Comparison of ENCODE assay signal across 33 cellular contexts in genomic region chr18:56166914-56167313, GRCh38.
DNase-seq lines count a peak whose midpoint lies in the region; ATAC-seq, FAIRE-seq and TF ChIP-seq lines count a peak whose summit lies in the region.
"Had no signal": no experiment of that assay in that cellular context is flagged by ENCODE, and none has a peak within 500 bp of the region (broad histone marks: within the 10 kb centered on the region; RNA-seq: fewer than 3 reads in every experiment).

No MANE protein-coding gene starts in this region.

- H4K20me1 ChIP-seq in GM23248 (ENCODE audit: insufficient read depth) (no peaks in the 10 kb centered on the region), astrocyte (ENCODE audit: insufficient read depth, low read length) (no peaks in the 10 kb centered on the region)

- H3K36me3 Mint-ChIP-seq in astrocyte (ENCODE audit: low read depth, unreplicated experiment) = no peaks in the 10 kb centered on the region
- no peaks in the 10 kb centered on the region for H3K36me3 Mint-ChIP-seq in effector memory CD8-positive, alpha-beta T cell (ENCODE audit: insufficient read depth)
- H3K36me3 Mint-ChIP-seq: activated naive CD8-positive, alpha-beta T cell treated with anti-CD3 and anti-CD28 coated beads, Interleukin-2, amount 10 ng/mL, durations not matched to agents 7 days and 5 days had no signal

- no peak overlapping the region for H4K8ac ChIP-seq in mesendoderm (ENCODE audit: low read depth, low read length)

- H3K9ac ChIP-seq in GM23248 (no peak overlapping the region), astrocyte (ENCODE audit: low read length) (no peak overlapping the region), mesendoderm (ENCODE audit: low read length) (no peak overlapping the region)

- no peak overlapping the region for H2BK120ac ChIP-seq in mesendoderm (ENCODE audit: low read depth, low read length)

- no peak overlapping the region for H2AK5ac ChIP-seq in mesendoderm (ENCODE audit: low read length)

- H3K4me1 ChIP-seq in GM23248 (ENCODE audit: insufficient read depth) (peaks cover 32% of the 10 kb centered on the region), astrocyte (ENCODE audit: insufficient read depth, low read length) (peaks cover 22% of the 10 kb centered on the region), mesendoderm (ENCODE audit: control insufficient read depth, low read depth, low read length) (peaks cover 1% of the 10 kb centered on the region), spleen (peaks cover 2 to 24% (median 9%) of the 10 kb centered on the region in 6 donors)
- H3K4me1 ChIP-seq: Caco-2, prostate gland had no signal

- intact Hi-C loops in spleen (cut with DNase I; ENCODE audit: low total_unique reads) = no loop called here

- H3K4me3 Mint-ChIP-seq in astrocyte (ENCODE audit: unreplicated experiment) = no peak overlapping the region
- no peak overlapping the region for H3K4me3 Mint-ChIP-seq in effector memory CD8-positive, alpha-beta T cell
- H3K4me3 Mint-ChIP-seq: activated CD4-positive, alpha-beta T cell treated with anti-CD3 and anti-CD28 coated beads, Interleukin-2, amount 10 ng/mL, durations not matched to agents 24 days and 14 days; activated naive CD8-positive, alpha-beta T cell treated with anti-CD3 and anti-CD28 coated beads, Interleukin-2, amount 10 ng/mL, durations not matched to agents 7 days and 5 days; activated T-cell treated with anti-CD3 and anti-CD28 coated beads, Interleukin-2, amount 50 U/mL, for 24 hours; neural crest cell had no signal

- H3K9me3 Mint-ChIP-seq in astrocyte (ENCODE audit: unreplicated experiment) = peaks cover 7% of the 10 kb centered on the region
- no peaks in the 10 kb centered on the region for H3K9me3 Mint-ChIP-seq in effector memory CD8-positive, alpha-beta T cell
- H3K9me3 Mint-ChIP-seq: activated naive CD8-positive, alpha-beta T cell treated with anti-CD3 and anti-CD28 coated beads, Interleukin-2, amount 10 ng/mL, durations not matched to agents 7 days and 5 days had no signal

- no peaks in the 10 kb centered on the region for H3K27me3 Mint-ChIP-seq in astrocyte (ENCODE audit: low read depth, unreplicated experiment)
- H3K27me3 Mint-ChIP-seq in effector memory CD8-positive, alpha-beta T cell = no peaks in the 10 kb centered on the region
- H3K27me3 Mint-ChIP-seq: activated CD4-positive, alpha-beta T cell treated with anti-CD3 and anti-CD28 coated beads, Interleukin-2, amount 10 ng/mL, durations not matched to agents 24 days and 14 days; activated naive CD8-positive, alpha-beta T cell treated with anti-CD3 and anti-CD28 coated beads, Interleukin-2, amount 10 ng/mL, durations not matched to agents 7 days and 5 days; activated T-cell treated with anti-CD3 and anti-CD28 coated beads, Interleukin-2, amount 50 U/mL, for 24 hours had no signal

- H3K4me3 ChIP-seq in GM23248 (no peak overlapping the region), astrocyte (ENCODE audit: insufficient read depth, low read depth, low read length) (no peak overlapping the region), mesendoderm (ENCODE audit: low read length) (no peak overlapping the region), spleen (no peak overlapping the region)
- H3K4me3 ChIP-seq: heart left ventricle, lower lobe of right lung, MG63, mucosa of descending colon, prostate gland, skin epidermis had no signal

- in situ Hi-C loops in GM23248 (cut with MboI) = no loop called here

- TF ChIP-seq POLR2A in spleen (IDR thresholded peaks at IDR 0.05) = no peak

- H3F3A ChIP-seq in GM23248 (ENCODE audit: insufficient read depth) = peaks cover 21% of the 10 kb centered on the region

- peaks cover 32% of the 10 kb centered on the region for H3K4me1 Mint-ChIP-seq in astrocyte (ENCODE audit: low read depth, unreplicated experiment)
- H3K4me1 Mint-ChIP-seq in effector memory CD8-positive, alpha-beta T cell (ENCODE audit: low read depth in 2 of 2) = no peaks in the 10 kb centered on the region
- H3K4me1 Mint-ChIP-seq: activated CD4-positive, alpha-beta T cell treated with anti-CD3 and anti-CD28 coated beads, Interleukin-2, amount 10 ng/mL, durations not matched to agents 24 days and 14 days; activated naive CD8-positive, alpha-beta T cell treated with anti-CD3 and anti-CD28 coated beads, Interleukin-2, amount 10 ng/mL, durations not matched to agents 7 days and 5 days had no signal

- ATAC-seq in effector memory CD8-positive, alpha-beta T cell (replicated peaks) = no peak
- ATAC-seq: foreskin keratinocyte, heart left ventricle, lower lobe of right lung, mucosa of descending colon had no signal

- no peak overlapping the region for H2BK5ac ChIP-seq in mesendoderm (ENCODE audit: low read length)

- FAIRE-seq in astrocyte (lab: Jason Lieb, UNC) = no peak
- FAIRE-seq: GM19239, H54, kidney had no signal

- H3K56ac ChIP-seq in mesendoderm (ENCODE audit: low read length) = no peak overlapping the region

- no peak for TF ChIP-seq CTCF in astrocyte (IDR thresholded peaks at IDR 0.05; ENCODE audit: insufficient read depth, low read depth, low read length)
- TF ChIP-seq CTCF in spleen (IDR thresholded peaks at IDR 0.05 in 8 of 11, conservative IDR thresholded peaks at IDR 0.05 in 3 of 11) = no peak

- no peaks in the 10 kb centered on the region for H3K36me3 ChIP-seq in GM23248 (ENCODE audit: low read depth)
- H3K36me3 ChIP-seq in astrocyte (ENCODE audit: insufficient read depth, low read length) = no peaks in the 10 kb centered on the region
- no peaks in the 10 kb centered on the region for H3K36me3 ChIP-seq in mesendoderm (ENCODE audit: control insufficient read depth, insufficient read depth, low read length)
- no peaks in the 10 kb centered on the region for H3K36me3 ChIP-seq in spleen
- H3K36me3 ChIP-seq: heart left ventricle, lower lobe of right lung, MG63, prostate gland, WERI-Rb-1 had no signal

- H3K79me1 ChIP-seq in mesendoderm (ENCODE audit: low read length) = no peaks in the 10 kb centered on the region

- H3K9me3 ChIP-seq in GM23248 (ENCODE audit: low read depth) (no peaks in the 10 kb centered on the region), astrocyte (ENCODE audit: insufficient read depth, low read depth, low read length) (no peaks in the 10 kb centered on the region), spleen (peaks cover 0 to 8% (median 0%) of the 10 kb centered on the region in 8 donors)
- H3K9me3 ChIP-seq: Caco-2, heart left ventricle, lower lobe of right lung, MG63, prostate gland had no signal

- no peak overlapping the region for H3K27ac Mint-ChIP-seq in astrocyte (ENCODE audit: unreplicated experiment)
- H3K27ac Mint-ChIP-seq in effector memory CD8-positive, alpha-beta T cell = no peak overlapping the region
- H3K27ac Mint-ChIP-seq: activated CD4-positive, alpha-beta T cell treated with anti-CD3 and anti-CD28 coated beads, Interleukin-2, amount 10 ng/mL, durations not matched to agents 24 days and 14 days; activated naive CD8-positive, alpha-beta T cell treated with anti-CD3 and anti-CD28 coated beads, Interleukin-2, amount 10 ng/mL, durations not matched to agents 7 days and 5 days; activated T-cell treated with anti-CD3 and anti-CD28 coated beads, Interleukin-2, amount 50 U/mL, for 24 hours had no signal

- H3K27ac ChIP-seq in GM23248 (no peak overlapping the region), astrocyte (ENCODE audit: low read depth, low read length) (no peak overlapping the region), mesendoderm (ENCODE audit: low read depth, low read length) (no peak overlapping the region), spleen (peak overlapping the region in 6 of 8 donors; percentile 3 to 68 (median 40))
- H3K27ac ChIP-seq: C4-2B, lower lobe of right lung, prostate gland, WERI-Rb-1 had no signal

- no peak overlapping the region for H4K5ac ChIP-seq in mesendoderm (ENCODE audit: low read length)

- no peaks in the 10 kb centered on the region for H3K9me2 ChIP-seq in GM23248 (ENCODE audit: insufficient read depth)

- H3K79me2 ChIP-seq in GM23248 (ENCODE audit: insufficient read depth) (no peaks in the 10 kb centered on the region), astrocyte (ENCODE audit: insufficient read depth, low read length) (no peaks in the 10 kb centered on the region), mesendoderm (ENCODE audit: control insufficient read depth, insufficient read depth, low read length) (no peaks in the 10 kb centered on the region)

- DNase-seq in GM23248 = no peak
- DNase-seq in astrocyte (ENCODE audit: low read depth) = peak; percentile 52
- DNase-seq in mesendoderm = no peak
- no peak for DNase-seq in spleen
- no peak for DNase-seq in dedifferentiated amniotic fluid mesenchymal stem cell (ENCODE audit: extremely low spot score)
- DNase-seq in SKM-1 treated with dmso at 0.1 percent for 144 hours (lab: John Stamatoyannopoulos, UW; ENCODE audit: unreplicated experiment) = no peak
- no peak for DNase-seq in effector memory CD8-positive, alpha-beta T cell
- DNase-seq in effector CD8-positive, alpha-beta T cell (lab: John Stamatoyannopoulos, UW) = no peak
- DNase-seq: activated CD4-positive, alpha-beta T cell treated with anti-CD3 and anti-CD28 coated beads, Interleukin-2, amount 10 ng/mL, durations not matched to agents 24 days and 14 days; activated gamma-delta T cell; activated naive CD8-positive, alpha-beta T cell treated with anti-CD3 and anti-CD28 coated beads, Interleukin-2, amount 10 ng/mL, durations not matched to agents 7 days and 5 days; activated T-cell treated with anti-CD3 and anti-CD28 coated beads, Interleukin-2, amount 50 U/mL, for 24 hours; Caco-2; DMS79; foreskin keratinocyte; GDM1; heart left ventricle; KBM-7; kidney; lower lobe of right lung; MG63; mucosa of descending colon; NCI-H2029; NCI-H345; stimulated activated CD4-positive, alpha-beta T cell treated with anti-CD3 and anti-CD28 coated beads, Interleukin-1b, Interleukin-23, amount 100 ng/mL, for 48 hours; T-helper 9 cell; WERI-Rb-1 had no signal

- H2AFZ ChIP-seq in GM23248 (no peak overlapping the region), astrocyte (ENCODE audit: low read depth, low read length) (no peak overlapping the region)

- no peak overlapping the region for H3K4ac ChIP-seq in mesendoderm (ENCODE audit: low read depth, low read length)

- no peaks in the 10 kb centered on the region for H3K27me3 ChIP-seq in GM23248 (replicated peaks; ENCODE audit: insufficient read depth)
- no peaks in the 10 kb centered on the region for H3K27me3 ChIP-seq in astrocyte (ENCODE audit: insufficient read depth, low read length)
- no peaks in the 10 kb centered on the region for H3K27me3 ChIP-seq in mesendoderm (ENCODE audit: insufficient read depth, low read length, poor library complexity)
- no peaks in the 10 kb centered on the region for H3K27me3 ChIP-seq in spleen (replicated peaks in 1 of 7)
- H3K27me3 ChIP-seq: foreskin keratinocyte, heart left ventricle, MG63 had no signal

- H3K18ac ChIP-seq in mesendoderm (ENCODE audit: low read length) = no peak overlapping the region

- no peak overlapping the region for H3K23ac ChIP-seq in mesendoderm (ENCODE audit: low read length)

- H3K4me2 ChIP-seq in GM23248 (ENCODE audit: unreplicated experiment) (peak overlapping the region; percentile 80), astrocyte (ENCODE audit: low read length) (no peak overlapping the region), mesendoderm (ENCODE audit: low read length) (no peak overlapping the region)

- peak overlapping the region; percentile 22 for H2BK15ac ChIP-seq in mesendoderm (replicated peaks; ENCODE audit: low read depth)

Comparison
In these comparisons a context has a peak if more than half of its experiments do, and no peak if none do; other contexts are left out.
1. H3K27ac ChIP-seq: peak in spleen (6 of 8); none in GM23248 (single experiment), astrocyte (single experiment) and mesendoderm (single experiment).